Comparison of ENCODE assay signal across 1 cellular context in the genomic region with DNA sequence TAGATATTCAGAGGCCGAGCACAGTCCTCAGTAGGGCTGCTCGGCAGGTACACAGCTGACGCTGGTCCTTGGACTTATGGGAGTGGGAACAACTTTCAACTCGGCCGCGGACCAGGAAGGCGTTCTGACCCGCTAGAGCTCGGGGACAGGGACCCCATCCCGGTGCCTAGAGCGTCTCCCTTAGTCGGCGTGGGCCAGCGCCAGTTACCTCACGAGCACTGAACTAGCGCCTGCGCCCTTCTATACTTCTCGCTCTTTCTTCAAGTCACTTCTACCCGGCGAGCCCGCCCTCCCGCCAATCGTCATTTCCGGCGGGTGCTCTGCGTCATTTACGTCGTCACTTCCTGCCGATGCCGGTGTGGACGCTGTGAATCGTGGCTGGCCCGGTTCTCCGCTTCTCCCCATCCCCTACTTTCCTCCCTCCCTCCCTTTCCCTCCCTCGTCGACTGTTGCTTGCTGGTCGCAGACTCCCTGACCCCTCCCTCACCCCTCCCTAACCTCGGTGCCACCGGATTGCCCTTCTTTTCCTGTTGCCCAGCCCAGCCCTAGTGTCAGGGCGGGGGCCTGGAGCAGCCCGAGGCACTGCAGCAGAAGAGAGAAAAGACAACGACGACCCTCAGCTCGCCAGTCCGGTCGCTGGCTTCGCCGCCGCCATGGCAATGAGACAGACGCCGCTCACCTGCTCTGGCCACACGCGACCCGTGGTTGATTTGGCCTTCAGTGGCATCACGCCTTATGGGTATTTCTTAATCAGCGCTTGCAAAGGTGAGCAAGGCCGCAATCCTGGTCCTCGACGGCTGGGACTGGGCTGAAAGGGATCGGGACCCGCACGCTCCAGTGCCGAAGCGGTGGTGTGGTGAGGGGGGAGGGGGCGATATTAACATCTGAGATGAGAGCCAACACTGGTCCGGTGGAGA.
TF ChIP-seq lines count a peak whose summit lies in the region.

A gene with protein sequence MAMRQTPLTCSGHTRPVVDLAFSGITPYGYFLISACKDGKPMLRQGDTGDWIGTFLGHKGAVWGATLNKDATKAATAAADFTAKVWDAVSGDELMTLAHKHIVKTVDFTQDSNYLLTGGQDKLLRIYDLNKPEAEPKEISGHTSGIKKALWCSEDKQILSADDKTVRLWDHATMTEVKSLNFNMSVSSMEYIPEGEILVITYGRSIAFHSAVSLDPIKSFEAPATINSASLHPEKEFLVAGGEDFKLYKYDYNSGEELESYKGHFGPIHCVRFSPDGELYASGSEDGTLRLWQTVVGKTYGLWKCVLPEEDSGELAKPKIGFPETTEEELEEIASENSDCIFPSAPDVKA (plus strand): TSS at position 333 of the 917 bp plus-strand sequence. CDS start 321 bp downstream, at position 654.

TF ChIP-seq in HEK293, 187 proteins besides CTCF, POLR2A, EP300 and RAD21 (continued from another document and continues in another):
- TF ChIP-seq TSHZ1 (tag by site-specific recombination; IDR thresholded peaks at IDR 0.05; ENCODE audit: borderline replicate concordance) (no peak), ZSCAN30 (tag by site-specific recombination; IDR thresholded peaks at IDR 0.05) (peak; percentile 66; the same call in 1 of the 2 replicates), ZNF529 (tag by site-specific recombination; IDR thresholded peaks at IDR 0.05; ENCODE audit: insufficient replicate concordance) (no peak), ZNF645 (tag by site-specific recombination; IDR thresholded peaks at IDR 0.05) (no peak), HOXA7 (CRISPR knock-in tag; IDR thresholded peaks at IDR 0.05; ENCODE audit: borderline replicate concordance) (no peak), ZNF426 (tag by site-specific recombination; IDR thresholded peaks at IDR 0.05) (no peak; the same call in 1 of the 2 replicates), PRDM4 (tag by site-specific recombination; IDR thresholded peaks at IDR 0.05) (no peak), ZNF169 (tag by site-specific recombination; IDR thresholded peaks at IDR 0.05) (no peak), ZNF10 (tag by site-specific recombination; IDR thresholded peaks at IDR 0.05) (peak; percentile 59), BCL11A (tag by site-specific recombination; IDR thresholded peaks at IDR 0.05; ENCODE audit: low read depth) (no peak), ZNF19 (tag by site-specific recombination; IDR thresholded peaks at IDR 0.05; ENCODE audit: low read depth) (no peak), ZNF221 (tag by site-specific recombination; IDR thresholded peaks at IDR 0.05; ENCODE audit: borderline replicate concordance) (no peak), ZBTB7A (tag by site-specific recombination; IDR thresholded peaks at IDR 0.05; ENCODE audit: low read depth) (no peak), ZNF571 (tag by site-specific recombination; IDR thresholded peaks at IDR 0.05) (no peak), PRDM2 (tag by site-specific recombination; IDR thresholded peaks at IDR 0.05; ENCODE audit: borderline replicate concordance) (no peak), ZNF148 (tag by site-specific recombination; IDR thresholded peaks at IDR 0.05; ENCODE audit: borderline replicate concordance) (no peak), ZNF510 (tag by site-specific recombination; IDR thresholded peaks at IDR 0.05; ENCODE audit: insufficient replicate concordance) (no peak), ZNF621 (tag by site-specific recombination; IDR thresholded peaks at IDR 0.05) (no peak), ZNF830 (tag by site-specific recombination; IDR thresholded peaks at IDR 0.05; ENCODE audit: low read depth) (no peak), ZNF580 (tag by site-specific recombination; IDR thresholded peaks at IDR 0.05) (no peak; the same call in 1 of the 2 replicates)
- TF ChIP-seq, protein P1, sequence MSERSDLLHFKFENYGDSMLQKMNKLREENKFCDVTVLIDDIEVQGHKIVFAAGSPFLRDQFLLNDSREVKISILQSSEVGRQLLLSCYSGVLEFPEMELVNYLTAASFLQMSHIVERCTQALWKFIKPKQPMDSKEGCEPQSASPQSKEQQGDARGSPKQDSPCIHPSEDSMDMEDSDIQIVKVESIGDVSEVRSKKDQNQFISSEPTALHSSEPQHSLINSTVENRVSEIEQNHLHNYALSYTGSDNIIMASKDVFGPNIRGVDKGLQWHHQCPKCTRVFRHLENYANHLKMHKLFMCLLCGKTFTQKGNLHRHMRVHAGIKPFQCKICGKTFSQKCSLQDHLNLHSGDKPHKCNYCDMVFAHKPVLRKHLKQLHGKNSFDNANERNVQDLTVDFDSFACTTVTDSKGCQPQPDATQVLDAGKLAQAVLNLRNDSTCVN (tag by site-specific recombination; optimal IDR thresholded peaks at IDR 0.05) = peak; percentile 61
